1 cellular context compared by ENCODE assay signal in the genomic region with DNA sequence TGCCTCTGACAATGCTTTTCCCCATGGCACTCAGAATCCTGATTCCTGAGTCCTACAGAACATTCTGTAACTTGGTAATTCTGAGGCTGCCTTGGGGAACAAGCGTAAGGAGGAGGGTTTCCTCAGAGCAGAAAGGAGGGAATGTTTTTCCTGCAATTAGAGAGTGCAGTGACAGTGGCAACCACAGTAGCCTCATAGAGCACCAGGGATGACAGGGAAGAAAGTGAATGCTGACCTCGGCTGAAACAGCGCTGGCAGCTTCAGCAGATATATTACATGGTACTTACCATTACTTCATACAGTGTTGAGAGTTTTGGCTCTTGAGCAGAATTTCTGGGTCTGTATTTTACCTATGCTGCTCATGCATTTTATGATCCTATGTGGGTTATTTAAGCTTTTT.
TF ChIP-seq lines count a peak whose summit lies in the region.

No MANE protein-coding gene starts in this region.

TF ChIP-seq in WTC11, 78 proteins besides CTCF, POLR2A, EP300 and RAD21 (continued from another document):
- TF ChIP-seq, protein P1, sequence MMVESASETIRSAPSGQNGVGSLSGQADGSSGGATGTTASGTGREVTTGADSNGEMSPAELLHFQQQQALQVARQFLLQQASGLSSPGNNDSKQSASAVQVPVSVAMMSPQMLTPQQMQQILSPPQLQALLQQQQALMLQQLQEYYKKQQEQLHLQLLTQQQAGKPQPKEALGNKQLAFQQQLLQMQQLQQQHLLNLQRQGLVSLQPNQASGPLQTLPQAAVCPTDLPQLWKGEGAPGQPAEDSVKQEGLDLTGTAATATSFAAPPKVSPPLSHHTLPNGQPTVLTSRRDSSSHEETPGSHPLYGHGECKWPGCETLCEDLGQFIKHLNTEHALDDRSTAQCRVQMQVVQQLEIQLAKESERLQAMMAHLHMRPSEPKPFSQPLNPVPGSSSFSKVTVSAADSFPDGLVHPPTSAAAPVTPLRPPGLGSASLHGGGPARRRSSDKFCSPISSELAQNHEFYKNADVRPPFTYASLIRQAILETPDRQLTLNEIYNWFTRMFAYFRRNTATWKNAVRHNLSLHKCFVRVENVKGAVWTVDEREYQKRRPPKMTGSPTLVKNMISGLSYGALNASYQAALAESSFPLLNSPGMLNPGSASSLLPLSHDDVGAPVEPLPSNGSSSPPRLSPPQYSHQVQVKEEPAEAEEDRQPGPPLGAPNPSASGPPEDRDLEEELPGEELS (CRISPR knock-in tag; IDR thresholded peaks at IDR 0.05): no peak
- TF ChIP-seq RORB (CRISPR knock-in tag; IDR thresholded peaks at IDR 0.05): no peak
- TF ChIP-seq, protein P2, sequence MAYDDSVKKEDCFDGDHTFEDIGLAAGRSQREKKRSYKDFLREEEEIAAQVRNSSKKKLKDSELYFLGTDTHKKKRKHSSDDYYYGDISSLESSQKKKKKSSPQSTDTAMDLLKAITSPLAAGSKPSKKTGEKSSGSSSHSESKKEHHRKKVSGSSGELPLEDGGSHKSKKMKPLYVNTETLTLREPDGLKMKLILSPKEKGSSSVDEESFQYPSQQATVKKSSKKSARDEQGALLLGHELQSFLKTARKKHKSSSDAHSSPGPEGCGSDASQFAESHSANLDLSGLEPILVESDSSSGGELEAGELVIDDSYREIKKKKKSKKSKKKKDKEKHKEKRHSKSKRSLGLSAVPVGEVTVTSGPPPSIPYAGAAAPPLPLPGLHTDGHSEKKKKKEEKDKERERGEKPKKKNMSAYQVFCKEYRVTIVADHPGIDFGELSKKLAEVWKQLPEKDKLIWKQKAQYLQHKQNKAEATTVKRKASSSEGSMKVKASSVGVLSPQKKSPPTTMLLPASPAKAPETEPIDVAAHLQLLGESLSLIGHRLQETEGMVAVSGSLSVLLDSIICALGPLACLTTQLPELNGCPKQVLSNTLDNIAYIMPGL (CRISPR knock-in tag; IDR thresholded peaks at IDR 0.05): no peak
- TF ChIP-seq TP53 (CRISPR knock-in tag; IDR thresholded peaks at IDR 0.05): no peak
- no peak for TF ChIP-seq ZNF671 (CRISPR knock-in tag; IDR thresholded peaks at IDR 0.05)
- TF ChIP-seq, protein P3, sequence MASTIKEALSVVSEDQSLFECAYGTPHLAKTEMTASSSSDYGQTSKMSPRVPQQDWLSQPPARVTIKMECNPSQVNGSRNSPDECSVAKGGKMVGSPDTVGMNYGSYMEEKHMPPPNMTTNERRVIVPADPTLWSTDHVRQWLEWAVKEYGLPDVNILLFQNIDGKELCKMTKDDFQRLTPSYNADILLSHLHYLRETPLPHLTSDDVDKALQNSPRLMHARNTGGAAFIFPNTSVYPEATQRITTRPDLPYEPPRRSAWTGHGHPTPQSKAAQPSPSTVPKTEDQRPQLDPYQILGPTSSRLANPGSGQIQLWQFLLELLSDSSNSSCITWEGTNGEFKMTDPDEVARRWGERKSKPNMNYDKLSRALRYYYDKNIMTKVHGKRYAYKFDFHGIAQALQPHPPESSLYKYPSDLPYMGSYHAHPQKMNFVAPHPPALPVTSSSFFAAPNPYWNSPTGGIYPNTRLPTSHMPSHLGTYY (CRISPR knock-in tag; IDR thresholded peaks at IDR 0.05): no peak
- TF ChIP-seq, protein P4, sequence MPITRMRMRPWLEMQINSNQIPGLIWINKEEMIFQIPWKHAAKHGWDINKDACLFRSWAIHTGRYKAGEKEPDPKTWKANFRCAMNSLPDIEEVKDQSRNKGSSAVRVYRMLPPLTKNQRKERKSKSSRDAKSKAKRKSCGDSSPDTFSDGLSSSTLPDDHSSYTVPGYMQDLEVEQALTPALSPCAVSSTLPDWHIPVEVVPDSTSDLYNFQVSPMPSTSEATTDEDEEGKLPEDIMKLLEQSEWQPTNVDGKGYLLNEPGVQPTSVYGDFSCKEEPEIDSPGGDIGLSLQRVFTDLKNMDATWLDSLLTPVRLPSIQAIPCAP (CRISPR knock-in tag; IDR thresholded peaks at IDR 0.05): no peak
- TF ChIP-seq, protein P5, sequence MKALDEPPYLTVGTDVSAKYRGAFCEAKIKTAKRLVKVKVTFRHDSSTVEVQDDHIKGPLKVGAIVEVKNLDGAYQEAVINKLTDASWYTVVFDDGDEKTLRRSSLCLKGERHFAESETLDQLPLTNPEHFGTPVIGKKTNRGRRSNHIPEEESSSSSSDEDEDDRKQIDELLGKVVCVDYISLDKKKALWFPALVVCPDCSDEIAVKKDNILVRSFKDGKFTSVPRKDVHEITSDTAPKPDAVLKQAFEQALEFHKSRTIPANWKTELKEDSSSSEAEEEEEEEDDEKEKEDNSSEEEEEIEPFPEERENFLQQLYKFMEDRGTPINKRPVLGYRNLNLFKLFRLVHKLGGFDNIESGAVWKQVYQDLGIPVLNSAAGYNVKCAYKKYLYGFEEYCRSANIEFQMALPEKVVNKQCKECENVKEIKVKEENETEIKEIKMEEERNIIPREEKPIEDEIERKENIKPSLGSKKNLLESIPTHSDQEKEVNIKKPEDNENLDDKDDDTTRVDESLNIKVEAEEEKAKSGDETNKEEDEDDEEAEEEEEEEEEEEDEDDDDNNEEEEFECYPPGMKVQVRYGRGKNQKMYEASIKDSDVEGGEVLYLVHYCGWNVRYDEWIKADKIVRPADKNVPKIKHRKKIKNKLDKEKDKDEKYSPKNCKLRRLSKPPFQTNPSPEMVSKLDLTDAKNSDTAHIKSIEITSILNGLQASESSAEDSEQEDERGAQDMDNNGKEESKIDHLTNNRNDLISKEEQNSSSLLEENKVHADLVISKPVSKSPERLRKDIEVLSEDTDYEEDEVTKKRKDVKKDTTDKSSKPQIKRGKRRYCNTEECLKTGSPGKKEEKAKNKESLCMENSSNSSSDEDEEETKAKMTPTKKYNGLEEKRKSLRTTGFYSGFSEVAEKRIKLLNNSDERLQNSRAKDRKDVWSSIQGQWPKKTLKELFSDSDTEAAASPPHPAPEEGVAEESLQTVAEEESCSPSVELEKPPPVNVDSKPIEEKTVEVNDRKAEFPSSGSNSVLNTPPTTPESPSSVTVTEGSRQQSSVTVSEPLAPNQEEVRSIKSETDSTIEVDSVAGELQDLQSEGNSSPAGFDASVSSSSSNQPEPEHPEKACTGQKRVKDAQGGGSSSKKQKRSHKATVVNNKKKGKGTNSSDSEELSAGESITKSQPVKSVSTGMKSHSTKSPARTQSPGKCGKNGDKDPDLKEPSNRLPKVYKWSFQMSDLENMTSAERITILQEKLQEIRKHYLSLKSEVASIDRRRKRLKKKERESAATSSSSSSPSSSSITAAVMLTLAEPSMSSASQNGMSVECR (CRISPR knock-in tag; IDR thresholded peaks at IDR 0.05; ENCODE audit: borderline replicate concordance): no peak
- no peak for TF ChIP-seq ZNF416 (CRISPR knock-in tag; IDR thresholded peaks at IDR 0.05)
- TF ChIP-seq CREM (CRISPR knock-in tag; IDR thresholded peaks at IDR 0.05): no peak
- TF ChIP-seq, protein P6, sequence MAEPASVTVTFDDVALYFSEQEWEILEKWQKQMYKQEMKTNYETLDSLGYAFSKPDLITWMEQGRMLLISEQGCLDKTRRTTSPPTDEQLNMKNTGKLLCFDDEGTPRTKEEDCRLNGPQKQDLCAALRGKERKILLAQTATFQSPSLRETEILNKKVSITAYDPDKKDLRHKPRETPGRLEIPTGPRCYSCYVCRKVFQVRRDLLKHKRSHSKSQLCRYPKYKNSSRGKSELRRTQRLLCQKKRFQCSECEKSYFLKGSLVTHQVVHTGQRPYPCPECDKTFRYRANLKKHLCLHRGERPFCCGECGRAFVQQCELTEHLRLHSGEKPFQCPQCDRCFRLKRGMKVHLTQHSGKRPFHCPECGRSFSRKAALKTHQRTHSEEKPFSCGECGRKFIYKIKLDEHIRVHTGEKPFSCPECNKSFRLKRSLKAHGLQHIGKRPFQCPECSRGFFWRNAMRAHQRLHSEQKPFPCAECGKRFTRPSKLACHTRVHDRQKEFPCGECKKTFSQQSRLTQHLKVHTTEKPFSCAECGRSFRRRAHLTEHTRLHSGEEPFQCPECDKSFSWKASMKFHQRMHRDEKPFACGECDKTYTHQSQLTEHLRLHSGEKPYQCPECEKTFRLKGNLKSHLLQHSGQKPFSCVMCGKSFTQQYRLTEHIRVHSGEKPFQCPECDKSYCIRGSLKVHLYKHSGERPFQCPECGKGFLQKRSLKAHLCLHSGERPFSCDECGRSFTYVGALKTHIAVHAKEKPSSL (CRISPR knock-in tag; conservative IDR thresholded peaks at IDR 0.05): no peak
- TF ChIP-seq, protein P7, sequence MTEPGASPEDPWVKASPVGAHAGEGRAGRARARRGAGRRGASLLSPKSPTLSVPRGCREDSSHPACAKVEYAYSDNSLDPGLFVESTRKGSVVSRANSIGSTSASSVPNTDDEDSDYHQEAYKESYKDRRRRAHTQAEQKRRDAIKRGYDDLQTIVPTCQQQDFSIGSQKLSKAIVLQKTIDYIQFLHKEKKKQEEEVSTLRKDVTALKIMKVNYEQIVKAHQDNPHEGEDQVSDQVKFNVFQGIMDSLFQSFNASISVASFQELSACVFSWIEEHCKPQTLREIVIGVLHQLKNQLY (CRISPR knock-in tag; IDR thresholded peaks at IDR 0.05): no peak
